1 cellular context compared by ENCODE assay signal in genomic region chr6:70667711-70668498, GRCh38.
A peak's percentile ranks its signal among the peaks of the same experiment; 100 is the strongest.
TF ChIP-seq lines count a peak whose summit lies in the region.

Gene SMAP1 (plus strand): TSS chr6:70667883. CDS start chr6:70668024, 141 bp downstream.

TF ChIP-seq in HepG2, 621 proteins besides CTCF, POLR2A, EP300 and RAD21 (continued from another document and continues in another):
- peak; percentile 90; the same call in 1 of the 2 replicates for TF ChIP-seq ZNF281 (CRISPR knock-in tag; IDR thresholded peaks at IDR 0.05; ENCODE audit: borderline replicate concordance)
- no peak for TF ChIP-seq THYN1 (CRISPR knock-in tag; IDR thresholded peaks at IDR 0.05; ENCODE audit: borderline replicate concordance, low read depth)
- TF ChIP-seq ZFP82 (CRISPR knock-in tag; IDR thresholded peaks at IDR 0.05; ENCODE audit: borderline replicate concordance): no peak; the same call in 1 of the 2 replicates
- TF ChIP-seq ZFX (CRISPR knock-in tag; IDR thresholded peaks at IDR 0.05; ENCODE audit: low read depth): peak; percentile 92
- peak; percentile 54; the same call in 1 of the 2 replicates for TF ChIP-seq ZNF678 (CRISPR knock-in tag; IDR thresholded peaks at IDR 0.05)
- TF ChIP-seq GABPB1 (CRISPR knock-in tag; IDR thresholded peaks at IDR 0.05): peak; percentile 90
- TF ChIP-seq ZBTB44 (CRISPR knock-in tag; IDR thresholded peaks at IDR 0.05): no peak
- no peak for TF ChIP-seq TRIM22 (IDR thresholded peaks at IDR 0.05)
- peak; percentile 65; the same call in 1 of the 2 replicates for TF ChIP-seq ZNF614 (CRISPR knock-in tag; IDR thresholded peaks at IDR 0.05; ENCODE audit: borderline replicate concordance)
- TF ChIP-seq FOXP4 (CRISPR knock-in tag; IDR thresholded peaks at IDR 0.05): no peak
- peak; percentile 32; the same call in 1 of the 2 replicates for TF ChIP-seq MEIS1 (CRISPR knock-in tag; IDR thresholded peaks at IDR 0.05; ENCODE audit: borderline replicate concordance)
- TF ChIP-seq HES4 (CRISPR knock-in tag; IDR thresholded peaks at IDR 0.05; ENCODE audit: borderline replicate concordance): no peak; the same call in 1 of the 2 replicates
- no peak for TF ChIP-seq ZNF33B (CRISPR knock-in tag; IDR thresholded peaks at IDR 0.05)
- TF ChIP-seq CBFB (CRISPR knock-in tag; IDR thresholded peaks at IDR 0.05): peak; percentile 56
- TF ChIP-seq BRD4 (CRISPR knock-in tag; IDR thresholded peaks at IDR 0.05): peak; percentile 21; the same call in 1 of the 2 replicates
- TF ChIP-seq ZBTB25 (CRISPR knock-in tag; IDR thresholded peaks at IDR 0.05): peak; percentile 58; the same call in 1 of the 2 replicates
- peak; percentile 66 for TF ChIP-seq ZNF883 (CRISPR knock-in tag; IDR thresholded peaks at IDR 0.05; ENCODE audit: not compliant biosample characterization)
- TF ChIP-seq SOX13 (IDR thresholded peaks at IDR 0.05): no peak; the same call in 1 of the 2 replicates
- TF ChIP-seq SOX13 (CRISPR knock-in tag; conservative IDR thresholded peaks at IDR 0.05 in 1 of 2, IDR thresholded peaks at IDR 0.05 in 1 of 2): peak in 1 of 2 experiments; percentile 54; a peak in 2 of 4 replicates
- peak; percentile 51; the same call in 1 of the 2 replicates for TF ChIP-seq ZNF224 (CRISPR knock-in tag; IDR thresholded peaks at IDR 0.05)
- TF ChIP-seq UBTF (CRISPR knock-in tag; IDR thresholded peaks at IDR 0.05): peak; percentile 98
- TF ChIP-seq MAZ (IDR thresholded peaks at IDR 0.05; ENCODE audit: borderline replicate concordance, low read depth, low read length): peak; percentile 49; the same call in 1 of the 2 replicates
- peak; percentile 90 for TF ChIP-seq MAZ (CRISPR knock-in tag; IDR thresholded peaks at IDR 0.05; ENCODE audit: low read depth)
- peak; percentile 82 for TF ChIP-seq ESRRA (CRISPR knock-in tag; IDR thresholded peaks at IDR 0.05; ENCODE audit: low read depth)
- TF ChIP-seq ZNF776 (CRISPR knock-in tag; IDR thresholded peaks at IDR 0.05): peak; percentile 87
- TF ChIP-seq ZNF460 (CRISPR knock-in tag; IDR thresholded peaks at IDR 0.05; ENCODE audit: borderline replicate concordance): no peak
- TF ChIP-seq GMEB1 (CRISPR knock-in tag; IDR thresholded peaks at IDR 0.05; ENCODE audit: borderline replicate concordance): peak; percentile 89
- no peak for TF ChIP-seq PRDM15 (CRISPR knock-in tag; IDR thresholded peaks at IDR 0.05)
- TF ChIP-seq DMAP1 (CRISPR knock-in tag; IDR thresholded peaks at IDR 0.05): peak; percentile 45; the same call in 1 of the 2 replicates
- peak; percentile 91 for TF ChIP-seq SPEN (CRISPR knock-in tag; IDR thresholded peaks at IDR 0.05; ENCODE audit: low read depth)
- no peak for TF ChIP-seq NONO (IDR thresholded peaks at IDR 0.05)
- TF ChIP-seq NONO (CRISPR knock-in tag; conservative IDR thresholded peaks at IDR 0.05): peak; percentile 75
- TF ChIP-seq KDM2A (CRISPR knock-in tag; IDR thresholded peaks at IDR 0.05; ENCODE audit: borderline replicate concordance, low read depth): peak; percentile 69; the same call in 1 of the 2 replicates
- TF ChIP-seq SMAD9 (CRISPR knock-in tag; IDR thresholded peaks at IDR 0.05): no peak
- TF ChIP-seq RBM39 (IDR thresholded peaks at IDR 0.05; ENCODE audit: low read depth, low read length, poor library complexity, severe bottlenecking): peak; percentile 72
- TF ChIP-seq PAXIP1 (CRISPR knock-in tag; conservative IDR thresholded peaks at IDR 0.05): peak; percentile 69
- TF ChIP-seq ZNF816 (CRISPR knock-in tag; IDR thresholded peaks at IDR 0.05; ENCODE audit: borderline replicate concordance): 0 out of 2 replicates have a peak, but pooled peaks have one; percentile 48
